Comparison of ENCODE assay signal across 8 cellular contexts in genomic region chr19:35748106-35749020, GRCh38. TPM values are rescaled to one million over a fixed set of nuclear protein-coding genes. Genes with fewer than 3 reads are reported as not detected.
DNase-seq lines count a peak whose midpoint lies in the region; ATAC-seq and TF ChIP-seq lines count a peak whose summit lies in the region.

Gene LIN37, plus strand, starts transcription at chr19:35748576. Its CDS starts 149 bp downstream, at chr19:35748725.

- H3K27ac ChIP-seq in endodermal cell (ENCODE audit: low read depth, low read length) (no peak within 1 kb of the TSS), mesendoderm (ENCODE audit: low read depth, low read length) (no peak within 1 kb of the TSS)

- H3K4me1 ChIP-seq in NT2/D1 (ENCODE audit: insufficient read depth, insufficient read length) (peaks cover 3% of the 10 kb centered on the region), endodermal cell (ENCODE audit: control insufficient read depth, insufficient read depth, low read length) (no peaks in the 10 kb centered on the region), mesendoderm (ENCODE audit: control insufficient read depth, low read depth, low read length) (no peaks in the 10 kb centered on the region)

- H3K18ac ChIP-seq in mesendoderm (ENCODE audit: low read length), result no peak within 1 kb of the TSS

- H4K8ac ChIP-seq in mesendoderm (ENCODE audit: low read depth, low read length), result no peak within 1 kb of the TSS

- peak within 1 kb of the TSS; percentile 94 for H3K56ac ChIP-seq in mesendoderm (ENCODE audit: low read length)

- no peak within 1 kb of the TSS for H4K5ac ChIP-seq in mesendoderm (ENCODE audit: low read length)

- WGBS in endodermal cell (ENCODE audit: insufficient coverage in 1 of 2, insufficient read length in 1 of 2), 2 experiments, result 3% methylated on average over 19 to 44 of the region's 45 CpGs
- no CpG with 5 or more reads among the region's 45 CpGs for WGBS in mesendoderm (ENCODE audit: extremely low coverage, insufficient coverage, low lambda C conversion rate)

- H3K4ac ChIP-seq in mesendoderm (ENCODE audit: low read depth, low read length), result no peak within 1 kb of the TSS

- H2BK15ac ChIP-seq in mesendoderm (replicated peaks; ENCODE audit: low read depth), result no peak within 1 kb of the TSS

- H3K79me1 ChIP-seq in mesendoderm (ENCODE audit: low read length), result no peaks in the 10 kb centered on the region

- peak within 1 kb of the TSS; percentile 88 for H3K9ac ChIP-seq in NT2/D1 (ENCODE audit: insufficient read length, low read depth)
- H3K9ac ChIP-seq in endodermal cell (ENCODE audit: extremely low read depth, low read length, poor library complexity, severe bottlenecking), result peak within 1 kb of the TSS; percentile 65
- H3K9ac ChIP-seq in mesendoderm (ENCODE audit: low read length), result peak within 1 kb of the TSS; percentile 85

- H2BK120ac ChIP-seq in mesendoderm (ENCODE audit: low read depth, low read length), result no peak within 1 kb of the TSS

- H3K4me3 ChIP-seq in NT2/D1 (ENCODE audit: insufficient read length, low read depth) (peak within 1 kb of the TSS; percentile 90), endodermal cell (ENCODE audit: low read length) (peak within 1 kb of the TSS; percentile 92), mesendoderm (ENCODE audit: low read length) (peak within 1 kb of the TSS; percentile 95)

- H3K27ac Mint-ChIP-seq in endodermal cell, result peak within 1 kb of the TSS; percentile 95

- no peaks in the 10 kb centered on the region for H3K27me3 ChIP-seq in NT2/D1 (ENCODE audit: insufficient read depth, insufficient read length)
- H3K27me3 ChIP-seq in endodermal cell (ENCODE audit: control insufficient read depth, insufficient read depth, low read length, poor library complexity, severe bottlenecking), result no peaks in the 10 kb centered on the region
- no peaks in the 10 kb centered on the region for H3K27me3 ChIP-seq in mesendoderm (ENCODE audit: insufficient read depth, low read length, poor library complexity)

- H3K36me3 ChIP-seq in NT2/D1 (ENCODE audit: insufficient read depth, insufficient read length, low read length) (peaks cover 20% of the 10 kb centered on the region), endodermal cell (ENCODE audit: control insufficient read depth, insufficient read depth, low read length) (peaks cover 6% of the 10 kb centered on the region), mesendoderm (ENCODE audit: control insufficient read depth, insufficient read depth, low read length) (no peaks in the 10 kb centered on the region)

- peaks cover 2% of the 10 kb centered on the region for H3K36me3 Mint-ChIP-seq in endodermal cell (ENCODE audit: low read depth)

- peak within 1 kb of the TSS; percentile 91 for H3K4me3 Mint-ChIP-seq in endodermal cell

- H2BK5ac ChIP-seq in mesendoderm (ENCODE audit: low read length), result no peak within 1 kb of the TSS

- ATAC-seq in GM21381 (IDR thresholded peaks at IDR 0.05; ENCODE audit: unreplicated experiment), result peak; percentile 57

- H3K27me3 Mint-ChIP-seq in endodermal cell (ENCODE audit: insufficient read depth), result no peaks in the 10 kb centered on the region

- H2AK5ac ChIP-seq in mesendoderm (ENCODE audit: low read length), result no peak within 1 kb of the TSS

- TF ChIP-seq CTCF in endodermal cell (conservative IDR thresholded peaks at IDR 0.05), result no peak

- peak; percentile 98 for DNase-seq in COR-L47 (lab: John Stamatoyannopoulos, UW)
- peak; percentile 89 to 100 (median 99) for DNase-seq in HUDEP-2 (lab: John Stamatoyannopoulos, UW; ENCODE audit: unreplicated experiment in 76 of 76)
- DNase-seq in NT2/D1 (ENCODE audit: low read depth, low spot score), result peak; percentile 97
- peak; percentile 98 for DNase-seq in activated CD8-positive, alpha-beta memory T cell treated with anti-CD3 and anti-CD28 coated beads, Interleukin-2, amount 50 U/mL, for 1 hour (ENCODE audit: extremely low read depth)
- DNase-seq in endodermal cell, result peak; percentile 100
- DNase-seq in mesendoderm, result peak; percentile 100
- DNase-seq in stimulated activated CD8-positive, alpha-beta memory T cell treated with anti-CD3 and anti-CD28 coated beads, Interleukin-15, amount 100 ng/mL, for 1 hour (ENCODE audit: low read depth), result peak; percentile 98

- H3K4me1 Mint-ChIP-seq in endodermal cell, result peaks cover 10% of the 10 kb centered on the region

- H3K9me3 ChIP-seq in NT2/D1 (ENCODE audit: insufficient read depth, low read length), result no peaks in the 10 kb centered on the region
- H3K9me3 ChIP-seq in endodermal cell (ENCODE audit: control insufficient read depth, low read length), result no peaks in the 10 kb centered on the region

- no peak within 1 kb of the TSS for H3K23ac ChIP-seq in mesendoderm (ENCODE audit: low read length)

- H3K4me2 ChIP-seq in mesendoderm (ENCODE audit: low read length), result peak within 1 kb of the TSS; percentile 99

- H3K79me2 ChIP-seq in mesendoderm (ENCODE audit: control insufficient read depth, insufficient read depth, low read length), result no peaks in the 10 kb centered on the region

- H3K9me3 Mint-ChIP-seq in endodermal cell, result no peaks in the 10 kb centered on the region

RNA-seq across cellular contexts. Expression of gene LIN37, which starts in this region (rescaled TPM):
- total RNA-seq in endodermal cell, result 1 to 10 TPM; 6.6 to 7.6 TPM
- 11.6 TPM for polyA plus RNA-seq in endodermal cell (2013, experiment 1 of 2)
- 10.4 TPM for polyA plus RNA-seq in endodermal cell (2013, experiment 2 of 2)
- 2.7 TPM for polyA plus RNA-seq in mesendoderm (2013, experiment 1 of 2)
- 3.4 TPM for polyA plus RNA-seq in mesendoderm (2013, experiment 2 of 2)
